Comparison of ENCODE assay signal across 27 cellular contexts in genomic region chr5:152551061-152551460, GRCh38.
DNase-seq lines count a peak whose midpoint lies in the region; ATAC-seq and TF ChIP-seq lines count a peak whose summit lies in the region.
"Had no signal": no experiment of that assay in that cellular context is flagged by ENCODE, and none has a peak within 500 bp of the region (broad histone marks: within the 10 kb centered on the region; RNA-seq: fewer than 3 reads in every experiment).

No MANE protein-coding gene starts in this region.

- no peaks in the 10 kb centered on the region for H3K4me1 Mint-ChIP-seq in activated CD4-positive, alpha-beta T cell treated with anti-CD3 and anti-CD28 coated beads for 36 hours
- H3K4me1 Mint-ChIP-seq: activated CD8-positive, alpha-beta memory T cell treated with anti-CD3 and anti-CD28 coated beads, Interleukin-2, amount 10 ng/mL, durations not matched to agents 7 days and 5 days; B cell; stimulated activated effector memory CD8-positive, alpha-beta T cell treated with anti-CD3 and anti-CD28 coated beads, Interleukin-12 subunit alpha, Interleukin-12 subunit beta, amount 100 ng/mL, for 72 hours had no signal

- intact Hi-C loops in activated CD4-positive, alpha-beta T cell treated with anti-CD3 and anti-CD28 coated beads for 36 hours (cut with DNase I, micrococcal nuclease) = no loop called here

- in situ Hi-C loops in GM13976 (cut with MboI; ENCODE audit: low sequenced_read_pairs, unreplicated experiment) = loop anchor here (25.0 kb wide), 1 partner anchor 586 kb away; no protein-coding TSS in a partner anchor

- peaks cover 2% of the 10 kb centered on the region for H3K27me3 Mint-ChIP-seq in activated CD4-positive, alpha-beta T cell treated with anti-CD3 and anti-CD28 coated beads for 36 hours
- H3K27me3 Mint-ChIP-seq: activated CD8-positive, alpha-beta memory T cell treated with anti-CD3 and anti-CD28 coated beads, Interleukin-2, amount 10 ng/mL, durations not matched to agents 7 days and 5 days had no signal

- no peak overlapping the region for H3K27ac Mint-ChIP-seq in activated CD4-positive, alpha-beta T cell treated with anti-CD3 and anti-CD28 coated beads for 36 hours
- H3K27ac Mint-ChIP-seq: activated CD8-positive, alpha-beta memory T cell treated with anti-CD3 and anti-CD28 coated beads, Interleukin-2, amount 10 ng/mL, durations not matched to agents 7 days and 5 days; activated naive CD4-positive, alpha-beta T cell treated with anti-CD3 and anti-CD28 coated beads for 36 hours; B cell; natural killer cell treated with Interleukin-12 subunit alpha and Interleukin-12 subunit beta and Interleukin-15 and Interleukin-18, amount 100 ng/mL, for 72 hours; stimulated activated effector memory CD8-positive, alpha-beta T cell treated with anti-CD3 and anti-CD28 coated beads, Interleukin-12 subunit alpha, Interleukin-12 subunit beta, amount 100 ng/mL, for 72 hours; T-helper 2 cell treated with Interferon-gamma antibody and Interleukin-4, amounts not matched to agents 5 μg/mL and 100 μg/mL, for 36 hours had no signal

- ATAC-seq in GM21360 (IDR thresholded peaks at IDR 0.05; ENCODE audit: unreplicated experiment) = peak; percentile 73
- peak; percentile 44 for ATAC-seq in HG02623 (IDR thresholded peaks at IDR 0.05; ENCODE audit: unreplicated experiment)
- ATAC-seq in HG03378 (IDR thresholded peaks at IDR 0.05; ENCODE audit: unreplicated experiment) = peak; percentile 51
- no peak for ATAC-seq in activated CD4-positive, alpha-beta T cell treated with anti-CD3 and anti-CD28 coated beads for 36 hours
- ATAC-seq: activated CD8-positive, alpha-beta memory T cell treated with anti-CD3 and anti-CD28 coated beads, Interleukin-2, amount 10 ng/mL, durations not matched to agents 7 days and 5 days; gastroesophageal sphincter; left ventricle myocardium superior; natural killer cell treated with Interleukin-12 subunit alpha and Interleukin-12 subunit beta and Interleukin-15 and Interleukin-18, amount 100 ng/mL, for 72 hours; PC-3; stimulated activated effector memory CD8-positive, alpha-beta T cell treated with anti-CD3 and anti-CD28 coated beads, Interleukin-12 subunit alpha, Interleukin-12 subunit beta, amount 100 ng/mL, for 72 hours had no signal

- CTCF ChIA-PET in activated CD4-positive, alpha-beta T cell treated with anti-CD3 and anti-CD28 coated beads for 36 hours (lab: Charles Lee) = no interaction called here

- H3K36me3 Mint-ChIP-seq in activated CD4-positive, alpha-beta T cell treated with anti-CD3 and anti-CD28 coated beads for 36 hours (ENCODE audit: low read depth) = no peaks in the 10 kb centered on the region
- H3K36me3 Mint-ChIP-seq: activated CD8-positive, alpha-beta memory T cell treated with anti-CD3 and anti-CD28 coated beads, Interleukin-2, amount 10 ng/mL, durations not matched to agents 7 days and 5 days; natural killer cell treated with Interleukin-12 subunit alpha and Interleukin-12 subunit beta and Interleukin-15 and Interleukin-18, amount 100 ng/mL, for 72 hours; stimulated activated effector memory CD8-positive, alpha-beta T cell treated with anti-CD3 and anti-CD28 coated beads, Interleukin-12 subunit alpha, Interleukin-12 subunit beta, amount 100 ng/mL, for 72 hours had no signal

- no peaks in the 10 kb centered on the region for H3K9me3 Mint-ChIP-seq in activated CD4-positive, alpha-beta T cell treated with anti-CD3 and anti-CD28 coated beads for 36 hours (ENCODE audit: low read depth)
- H3K9me3 Mint-ChIP-seq: activated naive CD4-positive, alpha-beta T cell treated with anti-CD3 and anti-CD28 coated beads for 36 hours; natural killer cell treated with Interleukin-12 subunit alpha and Interleukin-12 subunit beta and Interleukin-15 and Interleukin-18, amount 100 ng/mL, for 72 hours; stimulated activated effector memory CD8-positive, alpha-beta T cell treated with anti-CD3 and anti-CD28 coated beads, Interleukin-12 subunit alpha, Interleukin-12 subunit beta, amount 100 ng/mL, for 72 hours; T-helper 2 cell treated with Interferon-gamma antibody and Interleukin-4, amounts not matched to agents 5 μg/mL and 100 μg/mL, for 36 hours had no signal

- POLR2A ChIA-PET in activated CD4-positive, alpha-beta T cell treated with anti-CD3 and anti-CD28 coated beads for 36 hours (lab: Charles Lee) = no interaction called here

- H3K4me3 Mint-ChIP-seq in activated CD4-positive, alpha-beta T cell treated with anti-CD3 and anti-CD28 coated beads for 36 hours = no peak overlapping the region
- H3K4me3 Mint-ChIP-seq: activated CD8-positive, alpha-beta memory T cell treated with anti-CD3 and anti-CD28 coated beads, Interleukin-2, amount 10 ng/mL, durations not matched to agents 7 days and 5 days; activated naive CD4-positive, alpha-beta T cell treated with anti-CD3 and anti-CD28 coated beads for 36 hours; B cell; natural killer cell treated with Interleukin-12 subunit alpha and Interleukin-12 subunit beta and Interleukin-15 and Interleukin-18, amount 100 ng/mL, for 72 hours; stimulated activated effector memory CD8-positive, alpha-beta T cell treated with anti-CD3 and anti-CD28 coated beads, Interleukin-12 subunit alpha, Interleukin-12 subunit beta, amount 100 ng/mL, for 72 hours; T-helper 2 cell treated with Interferon-gamma antibody and Interleukin-4, amounts not matched to agents 5 μg/mL and 100 μg/mL, for 36 hours had no signal

- no peak for TF ChIP-seq CTCF in GM13976 (IDR thresholded peaks at IDR 0.05; ENCODE audit: borderline replicate concordance, control extremely low read depth, extremely low read depth, insufficient read depth, missing control alignments)

- DNase-seq in GM13976 (ENCODE audit: low spot score) (peak; percentile 13), hippocampal formation (lab: John Stamatoyannopoulos, UW) (no peak), NCI-H526 (lab: John Stamatoyannopoulos, UW) (no peak), D341Med (ENCODE audit: low spot score) (no peak)
- DNase-seq in activated CD4-positive, alpha-beta T cell treated with anti-CD3 and anti-CD28 coated beads for 36 hours = no peak
- DNase-seq: activated CD4-positive, alpha-beta T cell treated with anti-CD3 and anti-CD28 coated beads, Interleukin-2, amount 50 U/mL, for 1 hour; activated CD8-positive, alpha-beta memory T cell treated with anti-CD3 and anti-CD28 coated beads, Interleukin-2, amount 10 ng/mL, durations not matched to agents 7 days and 5 days; activated naive CD4-positive, alpha-beta T cell treated with anti-CD3 and anti-CD28 coated beads for 36 hours; amygdala; DMS53; GDM1; hypothalamus; left ventricle myocardium superior; NCI-H1105 treated with DMSO at 0.1 percent for 48 hours; NCI-H2081; PC-3; Right ventricle myocardium superior; stimulated activated CD4-positive, alpha-beta T cell treated with anti-CD3 and anti-CD28 coated beads, Interleukin-2, amount 100 ng/mL, for 48 hours; WERI-Rb-1 had no signal
